ENCODE assay signal across 16 cellular contexts in genomic region chr7:139671967-139672366, GRCh38.
"Had no signal": no experiment of that assay in that cellular context is flagged by ENCODE, and none has a peak within 500 bp of the region (broad histone marks: within the 10 kb centered on the region; RNA-seq: fewer than 3 reads in every experiment).

No MANE protein-coding gene starts in this region.

- H3K9me3 ChIP-seq: pancreas had no signal

- H3K36me3 Mint-ChIP-seq: activated naive CD8-positive, alpha-beta T cell treated with anti-CD3 and anti-CD28 coated beads, Interleukin-2, amount 10 ng/mL, durations not matched to agents 7 days and 5 days; naive B cell had no signal

- H3K9me3 Mint-ChIP-seq: activated CD4-positive, alpha-beta T cell treated with anti-CD3 and anti-CD28 coated beads, Interleukin-2, amount 10 ng/mL, durations not matched to agents 7 days and 5 days; activated naive CD8-positive, alpha-beta T cell treated with anti-CD3 and anti-CD28 coated beads, Interleukin-2, amount 10 ng/mL, durations not matched to agents 7 days and 5 days; activated T-helper 1 cell treated with anti-CD3 and anti-CD28 coated beads, Interleukin-12 subunit alpha, Interleukin-12 subunit beta, Interleukin-2, Interleukin-4 antibody, amounts not matched to agents 30 ng/mL and 10 ng/mL and 1 ng/mL, durations not matched to agents 14 hours and 24 hours and 36 hours; naive B cell; stimulated activated effector memory CD8-positive, alpha-beta T cell treated with anti-CD3 and anti-CD28 coated beads, Interleukin-12 subunit alpha, Interleukin-12 subunit beta, amount 100 ng/mL, for 72 hours; T-helper 1 cell treated with Interleukin-12 subunit alpha and Interleukin-12 subunit beta and Interleukin-4 antibody, amounts not matched to agents 30 μg/mL and 1 μg/mL, for 36 hours had no signal

- H3K4me3 ChIP-seq: lung, pancreas had no signal

- H3K27me3 Mint-ChIP-seq: activated CD4-positive, alpha-beta T cell treated with anti-CD3 and anti-CD28 coated beads, Interleukin-2, amount 10 ng/mL, durations not matched to agents 7 days and 5 days; activated naive CD8-positive, alpha-beta T cell treated with anti-CD3 and anti-CD28 coated beads, Interleukin-2, amount 10 ng/mL, durations not matched to agents 7 days and 5 days; brain; naive B cell had no signal

- DNase-seq: activated CD4-positive, alpha-beta T cell treated with anti-CD3 and anti-CD28 coated beads, Interleukin-2, amount 10 ng/mL, durations not matched to agents 7 days and 5 days; activated CD4-positive, CD25-positive, alpha-beta regulatory T cell; activated CD8-positive, alpha-beta memory T cell treated with anti-CD3 and anti-CD28 coated beads for 24 hours; activated naive CD4-positive, alpha-beta T cell; activated naive CD8-positive, alpha-beta T cell treated with anti-CD3 and anti-CD28 coated beads, Interleukin-2, amount 10 ng/mL, durations not matched to agents 7 days and 5 days; cortex of kidney; effector memory CD4-positive, alpha-beta T cell; foreskin melanocyte; naive B cell; pancreas; retina had no signal

- H3K36me3 ChIP-seq: pancreas had no signal

- H3K27me3 ChIP-seq: pancreas had no signal

- H3K27ac Mint-ChIP-seq: activated CD4-positive, alpha-beta T cell treated with anti-CD3 and anti-CD28 coated beads, Interleukin-2, amount 10 ng/mL, durations not matched to agents 7 days and 5 days; activated naive CD8-positive, alpha-beta T cell treated with anti-CD3 and anti-CD28 coated beads, Interleukin-2, amount 10 ng/mL, durations not matched to agents 7 days and 5 days; activated T-helper 1 cell treated with anti-CD3 and anti-CD28 coated beads, Interleukin-12 subunit alpha, Interleukin-12 subunit beta, Interleukin-2, Interleukin-4 antibody, amounts not matched to agents 30 ng/mL and 10 ng/mL and 1 ng/mL, durations not matched to agents 14 hours and 24 hours and 36 hours; T-helper 1 cell treated with Interleukin-12 subunit alpha and Interleukin-12 subunit beta and Interleukin-4 antibody, amounts not matched to agents 30 μg/mL and 1 μg/mL, for 36 hours had no signal

- H3K4me3 Mint-ChIP-seq: activated CD4-positive, alpha-beta T cell treated with anti-CD3 and anti-CD28 coated beads, Interleukin-2, amount 10 ng/mL, durations not matched to agents 7 days and 5 days; activated naive CD8-positive, alpha-beta T cell treated with anti-CD3 and anti-CD28 coated beads, Interleukin-2, amount 10 ng/mL, durations not matched to agents 7 days and 5 days; activated T-helper 1 cell treated with anti-CD3 and anti-CD28 coated beads, Interleukin-12 subunit alpha, Interleukin-12 subunit beta, Interleukin-2, Interleukin-4 antibody, amounts not matched to agents 30 ng/mL and 10 ng/mL and 1 ng/mL, durations not matched to agents 14 hours and 24 hours and 36 hours; brain; naive B cell; T-helper 1 cell treated with Interleukin-12 subunit alpha and Interleukin-12 subunit beta and Interleukin-4 antibody, amounts not matched to agents 30 μg/mL and 1 μg/mL, for 36 hours had no signal
